ENCODE assay signal across 16 cellular contexts in genomic region chr2:174951746-174952145, GRCh38. TPM values are rescaled to one million over a fixed set of nuclear protein-coding genes. Genes with fewer than 3 reads are reported as not detected.
DNase-seq lines count a peak whose midpoint lies in the region; ATAC-seq and TF ChIP-seq lines count a peak whose summit lies in the region.
"Had no signal": no experiment of that assay in that cellular context is flagged by ENCODE, and none has a peak within 500 bp of the region (broad histone marks: within the 10 kb centered on the region; RNA-seq: fewer than 3 reads in every experiment).

No MANE protein-coding gene starts in this region.

- H3K27me3 ChIP-seq in left lung = no peaks in the 10 kb centered on the region
- H3K27me3 ChIP-seq in ascending aorta = no peaks in the 10 kb centered on the region
- H3K27me3 ChIP-seq in dorsolateral prefrontal cortex = no peaks in the 10 kb centered on the region
- H3K27me3 ChIP-seq: body of pancreas had no signal

- H3K27ac ChIP-seq in left lung (no peak overlapping the region), ascending aorta (no peak overlapping the region), dorsolateral prefrontal cortex (no peak overlapping the region)
- H3K27ac ChIP-seq: body of pancreas, C4-2B had no signal

- H3K36me3 ChIP-seq in left lung = no peaks in the 10 kb centered on the region
- H3K36me3 ChIP-seq in ascending aorta = no peaks in the 10 kb centered on the region

- H3K4me1 ChIP-seq in left lung (no peaks in the 10 kb centered on the region), ascending aorta (no peaks in the 10 kb centered on the region)
- H3K4me1 ChIP-seq: body of pancreas had no signal

- peak; percentile 30 for ATAC-seq in left lung
- ATAC-seq in GM19035 (IDR thresholded peaks at IDR 0.05; ENCODE audit: unreplicated experiment) = no peak
- ATAC-seq: activated T-cell treated with anti-CD3 and anti-CD28 coated beads, Interleukin-2, amount 50 U/mL, for 4 hours; body of pancreas had no signal

- H3K9me3 ChIP-seq in left lung (no peaks in the 10 kb centered on the region), ascending aorta (no peaks in the 10 kb centered on the region)
- H3K9me3 ChIP-seq: body of pancreas had no signal

- in situ Hi-C loops in astrocyte of the spinal cord (cut with HindIII; ENCODE audit: low sequenced_read_pairs) = no loop called here

- TF ChIP-seq CTCF in astrocyte of the spinal cord (IDR thresholded peaks at IDR 0.05; ENCODE audit: low read depth, low read length) (no peak), left lung (IDR thresholded peaks at IDR 0.05) (no peak), ascending aorta (IDR thresholded peaks at IDR 0.05) (no peak), dorsolateral prefrontal cortex (IDR thresholded peaks at IDR 0.05 in 54 of 56, conservative IDR thresholded peaks at IDR 0.05 in 2 of 56; ENCODE audit: low read depth in 1 of 56, partially characterized antibody in 56 of 56) (no peak)

- intact Hi-C loops in left lung (cut with DNase I) = no loop called here
- intact Hi-C loops in ascending aorta (cut with DNase I) = no loop called here
- intact Hi-C loops in dorsolateral prefrontal cortex (cut with DNase I) = no loop called here

- DNase-seq in DMS153 treated with DMSO at 0.1 percent for 48 hours (lab: John Stamatoyannopoulos, UW; ENCODE audit: unreplicated experiment) (peak; percentile 20), NCI-H1105 treated with DMSO at 0.1 percent for 48 hours (lab: John Stamatoyannopoulos, UW) (peak; percentile 90), astrocyte of the spinal cord (ENCODE audit: low read depth, low spot score) (peak; percentile 82), left lung (no peak), ascending aorta (ENCODE audit: low spot score in 2 of 2) (no peak), dorsolateral prefrontal cortex (no peak)
- DNase-seq in activated effector memory CD4-positive, alpha-beta T cell treated with Interleukin-2 at 50 U/mL for 16 hours = no peak
- DNase-seq: activated CD4-positive, alpha-beta T cell treated with anti-CD3 and anti-CD28 coated beads for 1 hour; activated T-cell treated with anti-CD3 and anti-CD28 coated beads, Interleukin-2, amount 50 U/mL, for 4 hours; body of pancreas; NCI-H1048; stimulated activated CD4-positive, alpha-beta T cell treated with anti-CD3 and anti-CD28 coated beads, Interleukin-4, amount 100 ng/mL, for 24 hours; stimulated activated naive CD4-positive, alpha-beta T cell; SW 1271 had no signal

- H3K4me3 ChIP-seq in astrocyte of the spinal cord (ENCODE audit: low read depth, low read length) (no peak overlapping the region), left lung (no peak overlapping the region), ascending aorta (no peak overlapping the region), dorsolateral prefrontal cortex (no peak overlapping the region)
- H3K4me3 ChIP-seq: body of pancreas had no signal

RNA-seq across cellular contexts. Expression of gene CHN1, which starts 53.4 kb away (rescaled TPM):
- total RNA-seq in left lung (10 to 100 TPM; 27.4 to 38.9 TPM), ascending aorta (7.8 TPM), dorsolateral prefrontal cortex (1,000 to 10,000 TPM in 66 of 120 experiments, 100 to 1,000 TPM in 54; 295 to 1,415 (median 1,032) TPM)

Comparison
In these comparisons a context has a peak if more than half of its experiments do, and no peak if none do; other contexts are left out.
1. DNase-seq: peak in DMS153 treated with DMSO at 0.1 percent for 48 hours (single experiment), NCI-H1105 treated with DMSO at 0.1 percent for 48 hours (single experiment) and astrocyte of the spinal cord (single experiment); none in left lung (0 of 2), ascending aorta (0 of 2), activated effector memory CD4-positive, alpha-beta T cell treated with Interleukin-2 at 50 U/mL for 16 hours (single experiment) and dorsolateral prefrontal cortex (0 of 10).
2. RNA of gene CHN1, which starts 53.4 kb away (total RNA-seq): 295 to 1,415 TPM in dorsolateral prefrontal cortex; 27.4 to 38.9 TPM in left lung and 7.8 TPM in ascending aorta (single experiment); every median in the first group is over 4 times any median in the second.